In genomic region chrX:74922922-74923321, GRCh38 we compare ENCODE assay signal across 12 cellular contexts.
DNase-seq lines count a peak whose midpoint lies in the region; ATAC-seq and TF ChIP-seq lines count a peak whose summit lies in the region.
"Had no signal": no experiment of that assay in that cellular context is flagged by ENCODE, and none has a peak within 500 bp of the region (broad histone marks: within the 10 kb centered on the region; RNA-seq: fewer than 3 reads in every experiment).

No MANE protein-coding gene starts in this region.

- H3K36me3 ChIP-seq in WERI-Rb-1 = no peaks in the 10 kb centered on the region

- peaks cover 51% of the 10 kb centered on the region for H3K27me3 ChIP-seq in WERI-Rb-1 (ENCODE audit: insufficient read depth, low read depth, severe bottlenecking)

- H3K4me3 ChIP-seq in WERI-Rb-1 (ENCODE audit: low read depth, low read length) = no peak overlapping the region

- H3K9me3 ChIP-seq in WERI-Rb-1 (ENCODE audit: severe bottlenecking) = peaks cover 3% of the 10 kb centered on the region

- ATAC-seq in GM18499 (IDR thresholded peaks at IDR 0.05; ENCODE audit: insufficient read depth, unreplicated experiment) (peak; percentile 85), GM21367 (IDR thresholded peaks at IDR 0.05; ENCODE audit: unreplicated experiment) (peak; percentile 63), HG03095 (IDR thresholded peaks at IDR 0.05; ENCODE audit: unreplicated experiment) (peak; percentile 79)

- TF ChIP-seq CTCF in WERI-Rb-1 (IDR thresholded peaks at IDR 0.05; ENCODE audit: low read depth, low read length) = no peak

- no peak overlapping the region for H3K27ac ChIP-seq in WERI-Rb-1

- DNase-seq in NOMO-1 treated with dmso at 0.1 percent for 144 hours (lab: John Stamatoyannopoulos, UW; ENCODE audit: unreplicated experiment) = peak; percentile 18
- DNase-seq in anterior cingulate cortex (lab: John Stamatoyannopoulos, UW) = no peak
- no peak for DNase-seq in WERI-Rb-1
- DNase-seq in COLO829 (ENCODE audit: low spot score) = no peak
- DNase-seq in activated CD4-positive, alpha-beta T cell treated with anti-CD3 and anti-CD28 coated beads, Interleukin-2, amount 50 U/mL, for 4 hours = no peak
- DNase-seq: CD4-positive, CD25-positive, alpha-beta regulatory T cell; GOT3; NCI-H2029; retina had no signal
